In genomic region chr14:61338457-61338856, GRCh38 we compare ENCODE assay signal across 18 cellular contexts. TPM values are rescaled to one million over a fixed set of nuclear protein-coding genes. Genes with fewer than 3 reads are reported as not detected.
DNase-seq lines count a peak whose midpoint lies in the region; ATAC-seq and TF ChIP-seq lines count a peak whose summit lies in the region.
"Had no signal": no experiment of that assay in that cellular context is flagged by ENCODE, and none has a peak within 500 bp of the region (broad histone marks: within the 10 kb centered on the region; RNA-seq: fewer than 3 reads in every experiment).

No MANE protein-coding gene starts in this region.

- H3K4me1 ChIP-seq in endodermal cell (ENCODE audit: control insufficient read depth, insufficient read depth, low read length), result no peaks in the 10 kb centered on the region
- H3K4me1 ChIP-seq: sigmoid colon, SJSA1 had no signal

- peaks cover 13% of the 10 kb centered on the region for H3K36me3 Mint-ChIP-seq in activated naive CD4-positive, alpha-beta T cell treated with anti-CD3 and anti-CD28 coated beads, Interleukin-2, amount 50 U/mL, for 24 hours
- peaks cover 56% of the 10 kb centered on the region for H3K36me3 Mint-ChIP-seq in activated CD4-positive, alpha-beta memory T cell treated with anti-CD3 and anti-CD28 coated beads, Interleukin-2, amount 10 ng/mL, durations not matched to agents 7 days and 5 days (ENCODE audit: low read depth)
- H3K36me3 Mint-ChIP-seq in endodermal cell (ENCODE audit: low read depth), result no peaks in the 10 kb centered on the region
- H3K36me3 Mint-ChIP-seq in type B pancreatic cell, result peaks cover 4% of the 10 kb centered on the region
- H3K36me3 Mint-ChIP-seq: brain had no signal

- H3K4me1 Mint-ChIP-seq in activated naive CD4-positive, alpha-beta T cell treated with anti-CD3 and anti-CD28 coated beads, Interleukin-2, amount 50 U/mL, for 24 hours, result peaks cover 92% of the 10 kb centered on the region
- H3K4me1 Mint-ChIP-seq in activated CD4-positive, alpha-beta memory T cell treated with anti-CD3 and anti-CD28 coated beads, Interleukin-2, amount 10 ng/mL, durations not matched to agents 7 days and 5 days, result peaks cover 91% of the 10 kb centered on the region
- H3K4me1 Mint-ChIP-seq in endodermal cell (peaks cover 5% of the 10 kb centered on the region), type B pancreatic cell (ENCODE audit: unreplicated experiment) (peaks cover 17% of the 10 kb centered on the region)

- no peak overlapping the region for H3K27ac ChIP-seq in endodermal cell (ENCODE audit: low read depth, low read length)
- H3K27ac ChIP-seq: ovary, SJSA1 had no signal

- no peaks in the 10 kb centered on the region for H3K36me3 ChIP-seq in endodermal cell (ENCODE audit: control insufficient read depth, insufficient read depth, low read length)
- H3K36me3 ChIP-seq: ovary, sigmoid colon, SJSA1 had no signal

- peak overlapping the region; percentile 97 for H3K27ac Mint-ChIP-seq in activated naive CD4-positive, alpha-beta T cell treated with anti-CD3 and anti-CD28 coated beads, Interleukin-2, amount 50 U/mL, for 24 hours
- peak overlapping the region; percentile 88 for H3K27ac Mint-ChIP-seq in activated CD4-positive, alpha-beta memory T cell treated with anti-CD3 and anti-CD28 coated beads, Interleukin-2, amount 10 ng/mL, durations not matched to agents 7 days and 5 days
- no peak overlapping the region for H3K27ac Mint-ChIP-seq in endodermal cell
- H3K27ac Mint-ChIP-seq in type B pancreatic cell, result peak overlapping the region; percentile 67
- H3K27ac Mint-ChIP-seq: brain had no signal

- TF ChIP-seq CTCF in endodermal cell (conservative IDR thresholded peaks at IDR 0.05) (peak; percentile 19), type B pancreatic cell (conservative IDR thresholded peaks at IDR 0.05) (no peak)

- ATAC-seq in HG03354 (IDR thresholded peaks at IDR 0.05; ENCODE audit: poor library complexity, severe bottlenecking, unreplicated experiment), result no peak
- ATAC-seq: esophagus mucosa, left ventricle myocardium superior had no signal

- no peak overlapping the region for H3K9ac ChIP-seq in endodermal cell (ENCODE audit: extremely low read depth, low read length, poor library complexity, severe bottlenecking)

- peaks cover 7% of the 10 kb centered on the region for H3K9me3 Mint-ChIP-seq in activated naive CD4-positive, alpha-beta T cell treated with anti-CD3 and anti-CD28 coated beads, Interleukin-2, amount 50 U/mL, for 24 hours
- no peaks in the 10 kb centered on the region for H3K9me3 Mint-ChIP-seq in activated CD4-positive, alpha-beta memory T cell treated with anti-CD3 and anti-CD28 coated beads, Interleukin-2, amount 10 ng/mL, durations not matched to agents 7 days and 5 days
- H3K9me3 Mint-ChIP-seq in endodermal cell, result no peaks in the 10 kb centered on the region
- no peaks in the 10 kb centered on the region for H3K9me3 Mint-ChIP-seq in type B pancreatic cell
- H3K9me3 Mint-ChIP-seq: brain had no signal

- H3K9me3 ChIP-seq in endodermal cell (ENCODE audit: control insufficient read depth, low read length), result no peaks in the 10 kb centered on the region
- H3K9me3 ChIP-seq: ovary, sigmoid colon, SJSA1 had no signal

- CTCF ChIA-PET in activated CD4-positive, alpha-beta memory T cell treated with anti-CD3 and anti-CD28 coated beads, Interleukin-2, amount 10 ng/mL, durations not matched to agents 7 days and 5 days (lab: Charles Lee), result interaction anchor here (0.6 to 10.2 kb wide), 5 partner anchors 9 to 115 kb away, joined by 3 to 54 read pairs (median 4); partner anchors contain the start of gene PRKCH

- no peak overlapping the region for H3K4me3 ChIP-seq in endodermal cell (ENCODE audit: low read length)
- H3K4me3 ChIP-seq: ovary, sigmoid colon, SJSA1 had no signal

- WGBS in endodermal cell (ENCODE audit: insufficient coverage in 1 of 2, insufficient read length in 1 of 2), 2 experiments, result 95 to 100% methylated on average over 1 to 2 of the region's 2 CpGs

- no peak for DNase-seq in activated naive CD4-positive, alpha-beta T cell treated with anti-CD3 and anti-CD28 coated beads, Interleukin-2, amount 50 U/mL, for 16 hours
- no peak for DNase-seq in activated CD4-positive, alpha-beta memory T cell treated with anti-CD3 and anti-CD28 coated beads, Interleukin-2, amount 10 ng/mL, durations not matched to agents 7 days and 5 days
- DNase-seq in endodermal cell (no peak), type B pancreatic cell (ENCODE audit: extremely low spot score, unreplicated experiment) (no peak), NCI-H2081 (lab: John Stamatoyannopoulos, UW) (no peak), GF-D8 (lab: John Stamatoyannopoulos, UW) (no peak)
- DNase-seq: left ventricle myocardium superior, NCI-H187, NCI-H524 treated with DMSO at 0.1 percent for 48 hours, ovary, sigmoid colon, substantia nigra had no signal

- peak overlapping the region; percentile 78 for H3K4me3 Mint-ChIP-seq in activated naive CD4-positive, alpha-beta T cell treated with anti-CD3 and anti-CD28 coated beads, Interleukin-2, amount 50 U/mL, for 24 hours
- H3K4me3 Mint-ChIP-seq in activated CD4-positive, alpha-beta memory T cell treated with anti-CD3 and anti-CD28 coated beads, Interleukin-2, amount 10 ng/mL, durations not matched to agents 7 days and 5 days, result peak overlapping the region; percentile 36
- H3K4me3 Mint-ChIP-seq in endodermal cell (no peak overlapping the region), type B pancreatic cell (no peak overlapping the region)
- H3K4me3 Mint-ChIP-seq: brain had no signal

- H3K27me3 ChIP-seq in endodermal cell (ENCODE audit: control insufficient read depth, insufficient read depth, low read length, poor library complexity, severe bottlenecking), result no peaks in the 10 kb centered on the region
- H3K27me3 ChIP-seq: ovary, sigmoid colon, SJSA1 had no signal

- no peaks in the 10 kb centered on the region for H3K27me3 Mint-ChIP-seq in activated naive CD4-positive, alpha-beta T cell treated with anti-CD3 and anti-CD28 coated beads, Interleukin-2, amount 50 U/mL, for 24 hours
- no peaks in the 10 kb centered on the region for H3K27me3 Mint-ChIP-seq in activated CD4-positive, alpha-beta memory T cell treated with anti-CD3 and anti-CD28 coated beads, Interleukin-2, amount 10 ng/mL, durations not matched to agents 7 days and 5 days
- no peaks in the 10 kb centered on the region for H3K27me3 Mint-ChIP-seq in endodermal cell (ENCODE audit: insufficient read depth)
- H3K27me3 Mint-ChIP-seq in type B pancreatic cell, result no peaks in the 10 kb centered on the region

- POLR2A ChIA-PET in activated CD4-positive, alpha-beta memory T cell treated with anti-CD3 and anti-CD28 coated beads, Interleukin-2, amount 10 ng/mL, durations not matched to agents 7 days and 5 days (lab: Charles Lee), result interaction anchor here (1.0 to 19.4 kb wide), 10 partner anchors 9 to 137 kb away, joined by 3 to 366 read pairs (median 5); partner anchors contain the start of gene PRKCH

RNA-seq across cellular contexts. Expression of gene PRKCH, which starts 17.1 kb away (rescaled TPM):
- total RNA-seq in activated CD4-positive, alpha-beta memory T cell treated with anti-CD3 and anti-CD28 coated beads, Interleukin-2, amount 10 ng/mL, durations not matched to agents 7 days and 5 days, result 100 to 1,000 TPM; 186 to 195 TPM
- total RNA-seq in endodermal cell (1 to 10 TPM; 7.2 to 8.6 TPM), type B pancreatic cell (ENCODE audit: low replicate concordance) (19.1 and 59.0 TPM in 2 replicates)
- polyA plus RNA-seq in endodermal cell (2013, experiment 1 of 2), result 1.2 TPM
- polyA plus RNA-seq in endodermal cell (2013, experiment 2 of 2), result 1.4 TPM
- total RNA-seq: G401 had no signal

RNA-seq across cellular contexts. Expression of gene TMEM30B, which starts 57.3 kb away (rescaled TPM):
- total RNA-seq in activated CD4-positive, alpha-beta memory T cell treated with anti-CD3 and anti-CD28 coated beads, Interleukin-2, amount 10 ng/mL, durations not matched to agents 7 days and 5 days, result under 1 TPM; 0.48 to 0.60 TPM
- total RNA-seq in endodermal cell (10 to 100 TPM; 10.1 to 11.4 TPM), type B pancreatic cell (ENCODE audit: low replicate concordance) (12.2 and 25.3 TPM in 2 replicates)
- polyA plus RNA-seq in endodermal cell (2013, experiment 1 of 2), result 0.64 TPM
- 0.37 TPM for polyA plus RNA-seq in endodermal cell (2013, experiment 2 of 2)
- total RNA-seq: G401, SJSA1 had no signal

Comparison
In these comparisons a context has a peak if more than half of its experiments do, and no peak if none do; other contexts are left out.
1. H3K4me3 Mint-ChIP-seq: peak in activated naive CD4-positive, alpha-beta T cell treated with anti-CD3 and anti-CD28 coated beads, Interleukin-2, amount 50 U/mL, for 24 hours (single experiment) and activated CD4-positive, alpha-beta memory T cell treated with anti-CD3 and anti-CD28 coated beads, Interleukin-2, amount 10 ng/mL, durations not matched to agents 7 days and 5 days (single experiment); none in endodermal cell (single experiment) and type B pancreatic cell (single experiment).